35 cellular contexts compared by ENCODE assay signal in the genomic region with DNA sequence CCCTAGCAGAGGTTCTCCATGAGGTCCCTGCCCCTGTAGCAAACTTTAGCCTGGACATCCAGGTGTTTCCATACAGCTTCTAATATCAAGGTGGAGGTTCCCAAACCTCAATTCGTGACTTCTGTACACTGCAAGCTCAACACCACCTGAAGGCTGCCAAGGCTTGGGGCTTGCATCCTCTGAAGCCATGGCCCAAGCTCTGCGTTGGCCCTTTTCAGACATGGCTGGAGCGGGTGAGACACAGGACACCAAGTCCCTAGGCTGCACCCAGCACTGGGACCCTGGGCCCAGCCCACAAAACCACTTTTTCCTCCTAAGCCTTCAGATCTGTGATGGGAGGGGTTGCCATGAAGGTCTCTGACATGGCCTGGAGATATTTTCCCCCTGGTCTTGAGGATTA.
"Had no signal": no experiment of that assay in that cellular context is flagged by ENCODE, and none has a peak within 500 bp of the region (broad histone marks: within the 10 kb centered on the region; RNA-seq: fewer than 3 reads in every experiment).

No MANE protein-coding gene starts in this region.

- H3K9me3 ChIP-seq: MG63 had no signal

- H3K4me3 ChIP-seq: MG63 had no signal

- H3K27ac ChIP-seq: KMS-11 had no signal

- DNase-seq: Karpas-422, Kasumi-1, MG63, MM.1S, MV-4-11, NCI-H1048, NCI-H1092, NCI-H1092 treated with DMSO at 0.1 percent for 48 hours, NCI-H1105, NCI-H1105 treated with DMSO at 0.1 percent for 48 hours, NCI-H1417, NCI-H1417 treated with DMSO at 0.1 percent for 48 hours, NCI-H1436, NCI-H1436 treated with DMSO at 0.1 percent for 48 hours, NCI-H146, NCI-H1694, NCI-H1694 treated with DMSO at 0.1 percent for 48 hours, NCI-H187, NCI-H187 treated with DMSO at 0.1 percent for 48 hours, NCI-H1930, NCI-H2029, NCI-H2029 treated with DMSO at 0.1 percent for 48 hours, NCI-H2081, NCI-H2081 treated with DMSO at 0.1 percent for 48 hours, NCI-H2107, NCI-H2171, NCI-H2171 treated with DMSO at 0.1 percent for 48 hours, NCI-H2227 treated with DMSO at 0.1 percent for 48 hours, NCI-H226, NCI-H345, NCI-H446, NCI-H446 treated with DMSO at 0.1 percent for 48 hours, NCI-H510A, NCI-H510A treated with DMSO at 0.1 percent for 48 hours had no signal

- H3K4me2 ChIP-seq: KMS-11 had no signal

- H3K36me3 ChIP-seq: MG63 had no signal

- H3K27me3 ChIP-seq: MG63 had no signal

- H3K9ac ChIP-seq: KMS-11 had no signal
